ENCODE assay signal across 13 cellular contexts in genomic region chr17:44063704-44064639, GRCh38. TPM values are rescaled to one million over a fixed set of nuclear protein-coding genes. Genes with fewer than 3 reads are reported as not detected.
DNase-seq lines count a peak whose midpoint lies in the region; ATAC-seq, FAIRE-seq and TF ChIP-seq lines count a peak whose summit lies in the region.
"Had no signal": no experiment of that assay in that cellular context is flagged by ENCODE, and none has a peak within 500 bp of the region (broad histone marks: within the 10 kb centered on the region; RNA-seq: fewer than 3 reads in every experiment).

No MANE protein-coding gene starts in this region.

- peaks cover 60% of the 10 kb centered on the region for H3K4me1 Mint-ChIP-seq in activated naive CD4-positive, alpha-beta T cell treated with anti-CD3 and anti-CD28 coated beads, Interleukin-2, amount 10 ng/mL, durations not matched to agents 7 days and 5 days

- H3K27me3 ChIP-seq in PC-3 (ENCODE audit: low read length) = no peaks in the 10 kb centered on the region
- H3K27me3 ChIP-seq in H1 (replicated peaks in 1 of 4; ENCODE audit: control insufficient read depth in 3 of 4, extremely low read depth in 1 of 4, insufficient read depth in 3 of 4, low read length in 3 of 4) = no peaks in the 10 kb centered on the region
- no peaks in the 10 kb centered on the region for H3K27me3 ChIP-seq in skeletal muscle satellite cell (ENCODE audit: control insufficient read depth, insufficient read depth, low read length)
- no peaks in the 10 kb centered on the region for H3K27me3 ChIP-seq in stomach

- H3K9me3 ChIP-seq in PC-3 (ENCODE audit: low read length) = no peaks in the 10 kb centered on the region
- H3K9me3 ChIP-seq in H1 (ENCODE audit: insufficient read depth in 2 of 2, low read depth in 1 of 2, low read length in 1 of 2) = no peaks in the 10 kb centered on the region
- H3K9me3 ChIP-seq in skeletal muscle satellite cell (replicated peaks; ENCODE audit: low read length) = no peaks in the 10 kb centered on the region
- no peaks in the 10 kb centered on the region for H3K9me3 ChIP-seq in stomach

- H3K27me3 Mint-ChIP-seq in activated naive CD4-positive, alpha-beta T cell treated with anti-CD3 and anti-CD28 coated beads, Interleukin-2, amount 10 ng/mL, durations not matched to agents 7 days and 5 days = no peaks in the 10 kb centered on the region

- no peak for DNase-seq in activated naive CD4-positive, alpha-beta T cell treated with anti-CD3 and anti-CD28 coated beads, Interleukin-2, amount 10 ng/mL, durations not matched to agents 7 days and 5 days
- DNase-seq in activated naive CD4-positive, alpha-beta T cell treated with anti-CD3 and anti-CD28 coated beads, Interleukin-2, amount 50 U/mL, for 72 hours (ENCODE audit: low spot score in 2 of 2) = no peak
- DNase-seq in PC-3 (no peak), H1 (ENCODE audit: low read depth in 1 of 2, low spot score in 2 of 2) (no peak), stomach (no peak), DMS79 treated with DMSO at 0.1 percent for 48 hours (lab: John Stamatoyannopoulos, UW) (no peak)
- DNase-seq: KBM-7, left ventricle myocardium superior, NCI-H2081 treated with DMSO at 0.1 percent for 48 hours, SW 1271 had no signal

- no peak overlapping the region for H3K14ac ChIP-seq in H1 (ENCODE audit: insufficient read length)

- TF ChIP-seq POLR2A in H1 (IDR thresholded peaks at IDR 0.05; ENCODE audit: control extremely low read depth in 1 of 2, low read depth in 2 of 2, low read length in 2 of 2) (no peak), stomach (IDR thresholded peaks at IDR 0.05) (no peak)

- no peak overlapping the region for H4K91ac ChIP-seq in H1 (replicated peaks; ENCODE audit: insufficient read length, low read length)

- BruUV-seq in PC-3 (replicated peaks; lab: Mats Ljungman, UMichigan) = no TSS peak

- no peaks in the 10 kb centered on the region for H3F3A ChIP-seq in PC-3 (ENCODE audit: low read length, unreplicated experiment)

- H4K8ac ChIP-seq in H1 (ENCODE audit: extremely low read depth, insufficient read depth, low read length) = no peak overlapping the region

- no peak overlapping the region for H3K4ac ChIP-seq in H1 (replicated peaks; ENCODE audit: insufficient read length, low read depth, low read length)

- H3K9ac ChIP-seq in PC-3 (ENCODE audit: low read length) = no peak overlapping the region
- H3K9ac ChIP-seq in H1 (replicated peaks in 1 of 4; ENCODE audit: extremely low read depth in 1 of 4, low read depth in 3 of 4, low read length in 3 of 4) = no peak overlapping the region; a peak in 2 of 7 replicates
- H3K9ac ChIP-seq in skeletal muscle satellite cell (ENCODE audit: low read depth, low read length) = no peak overlapping the region
- H3K9ac ChIP-seq: parathyroid adenoma had no signal

- CTCF ChIA-PET in activated naive CD4-positive, alpha-beta T cell treated with anti-CD3 and anti-CD28 coated beads, Interleukin-2, amount 10 ng/mL, durations not matched to agents 7 days and 5 days (lab: Charles Lee) = interaction anchor here (0.9 kb wide), 1 partner anchor 36 kb away, joined by 4 read pairs; no protein-coding TSS in a partner anchor
- CTCF ChIA-PET in PC-3 (lab: Charles Lee) (no interaction called here), H1 (lab: Charles Lee; ENCODE audit: partially characterized antibody) (interaction anchor here (0.6 to 2.0 kb wide), 4 partner anchors 52 to 464 kb away, joined by 3 to 5 read pairs (median 4); no protein-coding TSS in a partner anchor)

- H3K9me3 Mint-ChIP-seq in activated naive CD4-positive, alpha-beta T cell treated with anti-CD3 and anti-CD28 coated beads, Interleukin-2, amount 10 ng/mL, durations not matched to agents 7 days and 5 days = no peaks in the 10 kb centered on the region
- H3K9me3 Mint-ChIP-seq in activated naive CD4-positive, alpha-beta T cell treated with anti-CD3 and anti-CD28 coated beads, Interleukin-2, amount 50 U/mL, for 72 hours = no peaks in the 10 kb centered on the region

- TF ChIP-seq EP300 in H1 (IDR thresholded peaks at IDR 0.05; ENCODE audit: borderline replicate concordance in 1 of 2, low read depth in 2 of 2, low read length in 2 of 2) = no peak
- no peak for TF ChIP-seq EP300 in stomach (IDR thresholded peaks at IDR 0.05)

- no peak for FAIRE-seq in H1 (lab: Jason Lieb, UNC)

- H4K5ac ChIP-seq in H1 (ENCODE audit: insufficient read length, low read depth, low read length) = no peak overlapping the region

- H2BK12ac ChIP-seq in H1 (ENCODE audit: low read depth, low read length) = no peak overlapping the region

- H2AFZ ChIP-seq in PC-3 (ENCODE audit: low read length) (no peak overlapping the region), H1 (ENCODE audit: low read length) (no peak overlapping the region)
- H2AFZ ChIP-seq: parathyroid adenoma had no signal

- H2BK15ac ChIP-seq in H1 (ENCODE audit: low read length) = no peak overlapping the region

- peaks cover 43% of the 10 kb centered on the region for H3K36me3 ChIP-seq in PC-3 (ENCODE audit: low read depth, low read length)
- peaks cover 6 to 43% (median 26%) of the 10 kb centered on the region in 4 experiments; a peak in 6 of 8 replicates for H3K36me3 ChIP-seq in H1 (ENCODE audit: control insufficient read depth in 2 of 4, insufficient read depth in 4 of 4, low read length in 3 of 4)
- H3K36me3 ChIP-seq in skeletal muscle satellite cell (ENCODE audit: insufficient read depth, low read length) = peaks cover 43% of the 10 kb centered on the region
- peaks cover 25 to 53% (median 50%) of the 10 kb centered on the region in 4 donors for H3K36me3 ChIP-seq in stomach

- peak overlapping the region; percentile 64 for H3K27ac Mint-ChIP-seq in activated naive CD4-positive, alpha-beta T cell treated with anti-CD3 and anti-CD28 coated beads, Interleukin-2, amount 10 ng/mL, durations not matched to agents 7 days and 5 days
- H3K27ac Mint-ChIP-seq in activated naive CD4-positive, alpha-beta T cell treated with anti-CD3 and anti-CD28 coated beads, Interleukin-2, amount 50 U/mL, for 72 hours = peak overlapping the region in 1 of 2 donors; percentile 77

- H3K27ac ChIP-seq in PC-3 (ENCODE audit: low read length) = no peak overlapping the region
- H3K27ac ChIP-seq in H1 (ENCODE audit: low read depth, low read length) = no peak overlapping the region
- H3K27ac ChIP-seq in stomach = no peak overlapping the region
- H3K27ac ChIP-seq: parathyroid adenoma had no signal

- intact Hi-C loops in PC-3 (cut with micrococcal nuclease) = no loop called here
- intact Hi-C loops in stomach (cut with DNase I; ENCODE audit: low total_unique reads) = no loop called here

- no peak overlapping the region for H2BK5ac ChIP-seq in H1 (ENCODE audit: low read depth, low read length)

- H3K56ac ChIP-seq in H1 (replicated peaks; ENCODE audit: insufficient read length, low read depth, low read length) = no peak overlapping the region

- H4K20me1 ChIP-seq in PC-3 (ENCODE audit: low read length) (peaks cover 33% of the 10 kb centered on the region), H1 (replicated peaks in 1 of 2; ENCODE audit: control insufficient read depth in 1 of 2, insufficient read depth in 2 of 2, low read length in 2 of 2) (peaks cover 4 to 7% of the 10 kb centered on the region in 2 experiments)

- peaks cover 22% of the 10 kb centered on the region for H3K4me1 ChIP-seq in PC-3 (ENCODE audit: insufficient read depth, low read length)
- H3K4me1 ChIP-seq in H1 (replicated peaks in 1 of 4; ENCODE audit: control insufficient read depth in 3 of 4, insufficient read depth in 4 of 4, low read length in 3 of 4) = peaks cover 0 to 2% (median 0%) of the 10 kb centered on the region in 4 experiments; a peak in 2 of 7 replicates
- peaks cover 19% of the 10 kb centered on the region for H3K4me1 ChIP-seq in skeletal muscle satellite cell (ENCODE audit: control insufficient read depth, insufficient read depth, low read length)
- H3K4me1 ChIP-seq in stomach = peaks cover 19 to 64% (median 36%) of the 10 kb centered on the region in 4 donors

- peak overlapping the region; percentile 1 for H3K4me3 Mint-ChIP-seq in activated naive CD4-positive, alpha-beta T cell treated with anti-CD3 and anti-CD28 coated beads, Interleukin-2, amount 10 ng/mL, durations not matched to agents 7 days and 5 days

- peaks cover 1% of the 10 kb centered on the region; the same call in 1 of the 2 replicates for H3K79me1 ChIP-seq in H1 (ENCODE audit: low read depth, low read length)

- POLR2A ChIA-PET in PC-3 (lab: Charles Lee; ENCODE audit: unreplicated experiment) (interaction anchor here (0.5 to 0.7 kb wide), 3 partner anchors 25 to 146 kb away, joined by 3 to 16 read pairs (median 5); no protein-coding TSS in a partner anchor), H1 (lab: Charles Lee; ENCODE audit: partially characterized antibody) (interaction anchor here (1.1 to 3.8 kb wide), 9 partner anchors 10 to 57 kb away, joined by 3 to 22 read pairs (median 4); no protein-coding TSS in a partner anchor)

- no peaks in the 10 kb centered on the region for H3K9me2 ChIP-seq in PC-3 (replicated peaks; ENCODE audit: low read length)

- H3K4me2 ChIP-seq in PC-3 (ENCODE audit: low read length) (peak overlapping the region; percentile 94), H1 (ENCODE audit: insufficient read depth in 1 of 2, low read depth in 2 of 2, low read length in 2 of 2) (peak overlapping the region; percentile 5 to 98; a peak in 1 of 4 replicates), skeletal muscle satellite cell (ENCODE audit: low read length) (peak overlapping the region; percentile 5)

- peaks cover 7% of the 10 kb centered on the region for H3K23me2 ChIP-seq in H1 (ENCODE audit: low read depth, low read length)

- no peak overlapping the region for H2BK120ac ChIP-seq in H1 (replicated peaks; ENCODE audit: low read depth, low read length)

- WGBS in H1 (ENCODE audit: extremely low coverage in 1 of 2, insufficient coverage in 1 of 2, insufficient read length in 1 of 2, insufficient replicate concordance in 2 of 2, low coverage in 1 of 2, low lambda C conversion rate in 2 of 2, missing lambda C conversion rate in 1 of 2), 2 experiments = 88% methylated on average over 10 of the region's 10 CpGs; no CpG with 5 or more reads in 1 of the 2 experiments
- WGBS in stomach, 5 donors = 58 to 78% (median 64%) methylated on average over 10 of the region's 10 CpGs

- H3K79me2 ChIP-seq in PC-3 (ENCODE audit: low read length) (peaks cover 86% of the 10 kb centered on the region), H1 (ENCODE audit: control insufficient read depth in 1 of 2, insufficient read depth in 2 of 2, low read length in 2 of 2) (peaks cover 37 to 69% of the 10 kb centered on the region in 2 experiments)

- H3K4me3 ChIP-seq in PC-3 (ENCODE audit: low read length) (peak overlapping the region; percentile 36), H1 (ENCODE audit: extremely low read depth in 1 of 4, insufficient read depth in 2 of 4, low read depth in 3 of 4, low read length in 4 of 4) (no peak overlapping the region), skeletal muscle satellite cell (ENCODE audit: low read length) (peak overlapping the region; percentile 1), stomach (no peak overlapping the region)

- TF ChIP-seq CTCF in PC-3 (conservative IDR thresholded peaks at IDR 0.05; ENCODE audit: low read depth, low read length) (no peak), H1 (IDR thresholded peaks at IDR 0.05; ENCODE audit: control extremely low read depth in 1 of 3, insufficient read depth in 1 of 3, low read depth in 1 of 3, low read length in 3 of 3) (no peak), stomach (IDR thresholded peaks at IDR 0.05) (no peak)

- no peak overlapping the region for H2BK20ac ChIP-seq in H1 (ENCODE audit: low read length)

- H3K18ac ChIP-seq in H1 (ENCODE audit: extremely low read depth, low read length) = no peak overlapping the region

- peaks cover 40% of the 10 kb centered on the region for H3K36me3 Mint-ChIP-seq in activated naive CD4-positive, alpha-beta T cell treated with anti-CD3 and anti-CD28 coated beads, Interleukin-2, amount 10 ng/mL, durations not matched to agents 7 days and 5 days
- H3K36me3 Mint-ChIP-seq in activated naive CD4-positive, alpha-beta T cell treated with anti-CD3 and anti-CD28 coated beads, Interleukin-2, amount 50 U/mL, for 72 hours = peaks cover 13 to 47% of the 10 kb centered on the region in 2 donors

- H2AK5ac ChIP-seq in H1 (ENCODE audit: low read depth, low read length) = no peak overlapping the region

- no peak overlapping the region for H3K23ac ChIP-seq in H1 (ENCODE audit: insufficient read length)

- ATAC-seq in activated naive CD4-positive, alpha-beta T cell treated with anti-CD3 and anti-CD28 coated beads, Interleukin-2, amount 50 U/mL, for 72 hours = no peak
- ATAC-seq in PC-3 (no peak), GM19328 (IDR thresholded peaks at IDR 0.05; ENCODE audit: unreplicated experiment) (no peak)
- ATAC-seq: left ventricle myocardium superior had no signal

- TF ChIP-seq RAD21 in H1 (IDR thresholded peaks at IDR 0.05 in 1 of 2, conservative IDR thresholded peaks at IDR 0.05 in 1 of 2; ENCODE audit: low read depth in 2 of 2, low read length in 2 of 2) = no peak

RNA-seq across cellular contexts. Expression of gene LSM12, which starts 2.5 kb away (rescaled TPM):
- 10 to 100 TPM; 71.4 to 73.5 TPM for total RNA-seq in activated naive CD4-positive, alpha-beta T cell treated with anti-CD3 and anti-CD28 coated beads, Interleukin-2, amount 50 U/mL, for 72 hours
- total RNA-seq in PC-3 (2014; rRNA removed) = 118 and 123 TPM in 2 replicates
- total RNA-seq in H1 (2021; fragmentation: NEBNext Ultra II Directional; extraction: Animal tissue kit (Norgen Biotek cat#: 25700)) = 118 and 142 TPM in 2 replicates
- 51.6 and 69.8 TPM in 2 replicates for polyA plus RNA-seq in H1 (2011; rRNA removed)
- 57.3 TPM for polyA plus RNA-seq in H1 (2011; cell fraction: cytosol; rRNA removed)
- 31.1 TPM for polyA plus RNA-seq in H1 (2011; cell fraction: nucleus; rRNA removed)
- polyA plus RNA-seq in H1 (2012, experiment 1 of 2) = 59.4 to 75.6 TPM (median 69.7 TPM) in 4 replicates
- 76.0 TPM for polyA plus RNA-seq in H1 (2012, experiment 2 of 2)
- 126 TPM for polyA plus RNA-seq in H1 (2013, experiment 1 of 2)
- 129 TPM for polyA plus RNA-seq in H1 (2013, experiment 2 of 2)
- polyA minus RNA-seq in H1 (2011; rRNA and poly(A)+ RNA removed) = 83.5 and 95.8 TPM in 2 replicates
- 54.6 TPM for polyA minus RNA-seq in H1 (2011; cell fraction: cytosol; rRNA and poly(A)+ RNA removed)
- 32.1 TPM for polyA minus RNA-seq in H1 (2011; cell fraction: nucleus; rRNA and poly(A)+ RNA removed)
- 76.6 and 79.7 TPM in 2 replicates for total RNA-seq in skeletal muscle satellite cell (2012; rRNA removed)
- total RNA-seq in stomach = 10 to 100 TPM; 19.8 to 34.5 (median 30.4) TPM
- polyA plus RNA-seq in stomach = 10 to 100 TPM; 25.4 to 30.7 (median 29.9) TPM

RNA-seq across cellular contexts. Expression of gene G6PC3, which starts 6.6 kb away (rescaled TPM):
- 10 to 100 TPM; 17.7 to 20.3 TPM for total RNA-seq in activated naive CD4-positive, alpha-beta T cell treated with anti-CD3 and anti-CD28 coated beads, Interleukin-2, amount 50 U/mL, for 72 hours
- total RNA-seq in PC-3 (2014; rRNA removed) (60.1 and 69.5 TPM in 2 replicates), stomach (100 to 1,000 TPM in 1 of 5 donors, 10 to 100 TPM in 4; 10.5 to 132 (median 36.2) TPM)
- 104 and 114 TPM in 2 replicates for total RNA-seq in H1 (2021; fragmentation: NEBNext Ultra II Directional; extraction: Animal tissue kit (Norgen Biotek cat#: 25700))
- polyA plus RNA-seq in H1 (2011; rRNA removed) (343 and 436 TPM in 2 replicates), stomach (10 to 100 TPM; 16.8 to 52.0 (median 44.1) TPM)
- 191 TPM for polyA plus RNA-seq in H1 (2011; cell fraction: cytosol; rRNA removed)
- 198 TPM for polyA plus RNA-seq in H1 (2011; cell fraction: nucleus; rRNA removed)
- 143 to 233 TPM (median 204 TPM) in 4 replicates for polyA plus RNA-seq in H1 (2012, experiment 1 of 2)
- polyA plus RNA-seq in H1 (2012, experiment 2 of 2) = 249 TPM
- polyA plus RNA-seq in H1 (2013, experiment 1 of 2) = 394 TPM
- polyA plus RNA-seq in H1 (2013, experiment 2 of 2) = 451 TPM
- polyA minus RNA-seq in H1 (2011; rRNA and poly(A)+ RNA removed) = 132 and 168 TPM in 2 replicates
- 151 TPM for polyA minus RNA-seq in H1 (2011; cell fraction: cytosol; rRNA and poly(A)+ RNA removed)
- 96.9 TPM for polyA minus RNA-seq in H1 (2011; cell fraction: nucleus; rRNA and poly(A)+ RNA removed)
- total RNA-seq in skeletal muscle satellite cell (2012; rRNA removed) = 29.7 and 40.2 TPM in 2 replicates

RNA-seq across cellular contexts. Expression of gene TMEM101, which starts 49.2 kb away (rescaled TPM):
- 10 to 100 TPM; 32.8 to 43.6 TPM for total RNA-seq in activated naive CD4-positive, alpha-beta T cell treated with anti-CD3 and anti-CD28 coated beads, Interleukin-2, amount 50 U/mL, for 72 hours
- total RNA-seq in PC-3 (2014; rRNA removed) (75.5 and 85.8 TPM in 2 replicates), stomach (10 to 100 TPM in 4 of 5 donors, 1 to 10 TPM in 1; 1.8 to 41.9 (median 17.7) TPM)
- 16.1 and 20.9 TPM in 2 replicates for total RNA-seq in H1 (2021; fragmentation: NEBNext Ultra II Directional; extraction: Animal tissue kit (Norgen Biotek cat#: 25700))
- polyA plus RNA-seq in H1 (2011; rRNA removed) (44.7 and 55.6 TPM in 2 replicates), stomach (10 to 100 TPM; 29.6 to 40.8 (median 38.0) TPM)
- polyA plus RNA-seq in H1 (2011; cell fraction: cytosol; rRNA removed) = 54.3 TPM
- 44.7 TPM for polyA plus RNA-seq in H1 (2011; cell fraction: nucleus; rRNA removed)
- 23.2 to 36.4 TPM (median 32.3 TPM) in 4 replicates for polyA plus RNA-seq in H1 (2012, experiment 1 of 2)
- polyA plus RNA-seq in H1 (2012, experiment 2 of 2) = 27.4 TPM
- polyA plus RNA-seq in H1 (2013, experiment 1 of 2) = 23.1 TPM
- 24.7 TPM for polyA plus RNA-seq in H1 (2013, experiment 2 of 2)
- 35.1 and 40.3 TPM in 2 replicates for polyA minus RNA-seq in H1 (2011; rRNA and poly(A)+ RNA removed)
- polyA minus RNA-seq in H1 (2011; cell fraction: cytosol; rRNA and poly(A)+ RNA removed) = 21.0 TPM
- polyA minus RNA-seq in H1 (2011; cell fraction: nucleus; rRNA and poly(A)+ RNA removed) = 20.2 TPM
- total RNA-seq in skeletal muscle satellite cell (2012; rRNA removed) = 33.9 and 39.8 TPM in 2 replicates

RNA-seq across cellular contexts. Expression of gene HDAC5, which starts 59.5 kb away (rescaled TPM):
- total RNA-seq in activated naive CD4-positive, alpha-beta T cell treated with anti-CD3 and anti-CD28 coated beads, Interleukin-2, amount 50 U/mL, for 72 hours = 10 to 100 TPM; 17.3 to 27.8 TPM
- total RNA-seq in PC-3 (2014; rRNA removed) (39.1 and 47.1 TPM in 2 replicates), stomach (100 to 1,000 TPM in 2 of 5 donors, 10 to 100 TPM in 3; 14.7 to 311 (median 58.0) TPM)
- 48.5 and 54.0 TPM in 2 replicates for total RNA-seq in H1 (2021; fragmentation: NEBNext Ultra II Directional; extraction: Animal tissue kit (Norgen Biotek cat#: 25700))
- polyA plus RNA-seq in H1 (2011; rRNA removed) (54.4 and 79.2 TPM in 2 replicates), stomach (10 to 100 TPM; 13.3 to 19.3 (median 17.9) TPM)
- polyA plus RNA-seq in H1 (2011; cell fraction: cytosol; rRNA removed) = 78.3 TPM
- polyA plus RNA-seq in H1 (2011; cell fraction: nucleus; rRNA removed) = 103 TPM
- polyA plus RNA-seq in H1 (2012, experiment 1 of 2) = 31.8 to 62.6 TPM (median 53.9 TPM) in 4 replicates
- polyA plus RNA-seq in H1 (2012, experiment 2 of 2) = 44.0 TPM
- polyA plus RNA-seq in H1 (2013, experiment 1 of 2) = 23.8 TPM
- polyA plus RNA-seq in H1 (2013, experiment 2 of 2) = 23.7 TPM
- 77.4 and 115 TPM in 2 replicates for polyA minus RNA-seq in H1 (2011; rRNA and poly(A)+ RNA removed)
- polyA minus RNA-seq in H1 (2011; cell fraction: cytosol; rRNA and poly(A)+ RNA removed) = 41.8 TPM
- 57.9 TPM for polyA minus RNA-seq in H1 (2011; cell fraction: nucleus; rRNA and poly(A)+ RNA removed)
- 21.6 and 26.1 TPM in 2 replicates for total RNA-seq in skeletal muscle satellite cell (2012; rRNA removed)

RNA-seq across cellular contexts. Expression of gene NAGS, which starts 59.5 kb away (rescaled TPM):
- total RNA-seq in activated naive CD4-positive, alpha-beta T cell treated with anti-CD3 and anti-CD28 coated beads, Interleukin-2, amount 50 U/mL, for 72 hours = 1 to 10 TPM in 1 of 2 donors, under 1 TPM in 1; 0.18 to 3.0 TPM
- total RNA-seq in PC-3 (2014; rRNA removed) (13.5 and 14.3 TPM in 2 replicates), stomach (1 to 10 TPM in 1 of 5 donors, under 1 TPM in 2, not detected in 2; 0.29 to 1.5 (median 0.58) TPM)
- 5.1 TPM in 2 replicates for total RNA-seq in H1 (2021; fragmentation: NEBNext Ultra II Directional; extraction: Animal tissue kit (Norgen Biotek cat#: 25700))
- polyA plus RNA-seq in H1 (2011; rRNA removed) (4.0 and 4.4 TPM in 2 replicates), stomach (1 to 10 TPM in 2 of 3 donors, under 1 TPM in 1; 0.61 to 1.4 (median 1.2) TPM)
- 3.6 TPM for polyA plus RNA-seq in H1 (2011; cell fraction: cytosol; rRNA removed)
- polyA plus RNA-seq in H1 (2011; cell fraction: nucleus; rRNA removed) = 3.8 TPM
- 2.8 to 4.0 TPM (median 3.4 TPM) in 4 replicates for polyA plus RNA-seq in H1 (2012, experiment 1 of 2)
- 3.3 TPM for polyA plus RNA-seq in H1 (2012, experiment 2 of 2)
- polyA plus RNA-seq in H1 (2013, experiment 1 of 2) = 5.2 TPM
- polyA plus RNA-seq in H1 (2013, experiment 2 of 2) = 4.9 TPM
- polyA minus RNA-seq in H1 (2011; rRNA and poly(A)+ RNA removed) = 3.0 TPM in 2 replicates
- polyA minus RNA-seq in H1 (2011; cell fraction: cytosol; rRNA and poly(A)+ RNA removed) = 5.0 TPM
- polyA minus RNA-seq in H1 (2011; cell fraction: nucleus; rRNA and poly(A)+ RNA removed) = 5.1 TPM
- total RNA-seq in skeletal muscle satellite cell (2012; rRNA removed) = 43.7 and 46.9 TPM in 2 replicates

Comparison
In these comparisons a context has a peak if more than half of its experiments do, and no peak if none do; other contexts are left out.
1. H3K4me2 ChIP-seq: peak in every context shown above with its lines; median percentile 94 in PC-3; 52 in H1; 5 in skeletal muscle satellite cell.
2. H3K4me3 ChIP-seq: peak in PC-3 (single experiment) and skeletal muscle satellite cell (single experiment); none in H1 (0 of 4) and stomach (0 of 4).